In the genomic region with DNA sequence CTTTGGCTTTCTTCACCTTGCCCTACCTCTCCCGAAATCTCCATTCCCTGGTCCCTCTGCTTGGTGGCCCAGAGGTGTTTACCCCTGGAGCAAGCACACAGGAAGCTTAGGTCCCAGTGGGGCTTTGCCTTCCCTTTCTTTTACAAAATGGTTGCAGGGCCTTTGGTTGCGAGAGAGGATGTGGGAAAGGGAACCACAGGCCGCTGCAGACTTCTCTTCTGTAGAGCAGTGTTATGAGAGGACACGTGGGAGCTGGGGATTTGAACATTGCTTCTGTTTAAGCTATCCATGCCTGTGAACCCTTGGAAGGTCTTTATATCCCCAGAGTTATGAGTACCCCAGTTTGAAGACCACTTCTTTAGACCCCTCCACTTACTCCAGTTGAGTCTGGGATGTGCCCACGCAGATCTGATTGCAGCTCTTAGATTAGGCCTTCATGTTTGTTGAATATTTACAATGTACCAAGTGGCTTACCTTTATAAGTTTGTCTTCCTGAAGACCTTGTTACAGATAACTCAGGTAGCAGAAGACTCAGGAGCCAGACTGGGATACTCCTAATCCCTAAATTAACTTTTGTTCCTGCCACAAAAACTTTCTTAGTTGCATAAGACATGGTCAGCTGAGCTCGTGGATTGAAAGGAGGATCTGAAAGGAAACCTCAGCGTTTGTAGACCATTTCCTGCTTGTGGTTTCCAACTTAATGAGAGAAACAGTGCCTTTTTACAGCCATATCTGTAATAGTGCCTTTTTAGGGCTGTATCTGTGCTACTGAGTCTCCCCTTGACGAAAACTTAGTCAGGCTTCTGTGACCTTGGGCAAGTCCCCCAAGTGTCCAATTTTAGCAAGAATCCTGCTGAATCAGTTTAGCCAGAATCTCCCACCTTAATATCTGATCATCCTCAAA, we compare ENCODE assay signal across 8 cellular contexts. TPM values are rescaled to one million over a fixed set of nuclear protein-coding genes. Genes with fewer than 3 reads are reported as not detected.
DNase-seq lines count a peak whose midpoint lies in the region; ATAC-seq, FAIRE-seq and TF ChIP-seq lines count a peak whose summit lies in the region.

No MANE protein-coding gene starts in this region.

- peak overlapping the region; percentile 8 for H3K27ac Mint-ChIP-seq in activated T-cell treated with anti-CD3 and anti-CD28 coated beads, Interleukin-2, amount 50 U/mL, for 72 hours

- H3K27ac ChIP-seq in mucosa of rectum (ENCODE audit: low read depth in 2 of 2, low read length in 2 of 2), result peak overlapping the region; percentile 13 to 45

- peaks cover 0 to 10% of the 10 kb centered on the region in 2 donors for H3K4me1 ChIP-seq in mucosa of rectum (ENCODE audit: control insufficient read depth in 2 of 2, insufficient read depth in 2 of 2, low read length in 2 of 2)

- ATAC-seq in GM21367 (IDR thresholded peaks at IDR 0.05; ENCODE audit: unreplicated experiment) (peak; percentile 95), HG03521 (IDR thresholded peaks at IDR 0.05; ENCODE audit: unreplicated experiment) (peak; percentile 95)
- ATAC-seq in activated T-cell treated with anti-CD3 and anti-CD28 coated beads, Interleukin-2, amount 50 U/mL, for 72 hours (replicated peaks in 1 of 2), result peak; percentile 78 to 92

- peaks cover 19% of the 10 kb centered on the region for H3K4me1 Mint-ChIP-seq in activated T-cell treated with anti-CD3 and anti-CD28 coated beads, Interleukin-2, amount 50 U/mL, for 72 hours (ENCODE audit: low read depth)

- no peaks in the 10 kb centered on the region for H3K36me3 ChIP-seq in mucosa of rectum (ENCODE audit: control insufficient read depth in 2 of 2, insufficient read depth in 2 of 2, low read length in 2 of 2)

- H3K4me3 ChIP-seq in GM12864 (ENCODE audit: low read depth, low read length) (no peak overlapping the region), mucosa of rectum (ENCODE audit: low read length in 2 of 2) (peak overlapping the region in 1 of 2 donors; percentile 17)

- no peaks in the 10 kb centered on the region for H3K36me3 Mint-ChIP-seq in activated T-cell treated with anti-CD3 and anti-CD28 coated beads, Interleukin-2, amount 50 U/mL, for 72 hours (ENCODE audit: insufficient read depth in 2 of 2)

- TF ChIP-seq CTCF in GM12864 (IDR thresholded peaks at IDR 0.05; ENCODE audit: low read depth, low read length, missing control alignments) (no peak), D721Med (IDR thresholded peaks at IDR 0.05; ENCODE audit: insufficient read depth, missing control alignments) (no peak)

- H3K9me3 Mint-ChIP-seq in activated T-cell treated with anti-CD3 and anti-CD28 coated beads, Interleukin-2, amount 50 U/mL, for 72 hours, result peaks cover 0 to 3% of the 10 kb centered on the region in 2 donors

- H3K9ac ChIP-seq in mucosa of rectum (ENCODE audit: low read depth in 1 of 2, low read length in 2 of 2), result no peak overlapping the region

- no peaks in the 10 kb centered on the region for H3K9me3 ChIP-seq in mucosa of rectum (ENCODE audit: control insufficient read depth in 2 of 2, low read length in 2 of 2)

- peak overlapping the region; percentile 23 to 47 for H3K4me3 Mint-ChIP-seq in activated T-cell treated with anti-CD3 and anti-CD28 coated beads, Interleukin-2, amount 50 U/mL, for 72 hours

- H3K27me3 Mint-ChIP-seq in activated T-cell treated with anti-CD3 and anti-CD28 coated beads, Interleukin-2, amount 50 U/mL, for 72 hours (ENCODE audit: low read depth), result no peaks in the 10 kb centered on the region

- no peak for FAIRE-seq in D721Med (lab: Jason Lieb, UNC)

- DNase-seq in GM12864 (ENCODE audit: low read depth) (peak; percentile 71), D721Med (ENCODE audit: insufficient read length, low spot score) (no peak), hepatic stellate cell (ENCODE audit: low spot score) (no peak), islet precursor cell (no peak)
- DNase-seq in activated T-cell treated with anti-CD3 and anti-CD28 coated beads, Interleukin-2, amount 50 U/mL, for 72 hours, result peak; percentile 25 to 32

- no peaks in the 10 kb centered on the region for H3K27me3 ChIP-seq in mucosa of rectum (ENCODE audit: control insufficient read depth in 2 of 2, insufficient read depth in 2 of 2, low read length in 2 of 2)

RNA-seq across cellular contexts. Expression of a gene that starts 21.9 kb away (rescaled TPM):
- total RNA-seq in activated T-cell treated with anti-CD3 and anti-CD28 coated beads, Interleukin-2, amount 50 U/mL, for 72 hours, result 100 to 1,000 TPM in 1 of 2 donors, 10 to 100 TPM in 1; 86.2 to 110 TPM

Comparison
In these comparisons a context has a peak if more than half of its experiments do, and no peak if none do; other contexts are left out.
1. DNase-seq: peak in GM12864 (single experiment) and activated T-cell treated with anti-CD3 and anti-CD28 coated beads, Interleukin-2, amount 50 U/mL, for 72 hours (2 of 2); none in D721Med (single experiment), hepatic stellate cell (single experiment) and islet precursor cell (single experiment).
2. Peak in every context shown above with its lines, with median percentiles within 50 percentile points of each other: ATAC-seq.